ENCODE assay signal across 8 cellular contexts in the genomic region with DNA sequence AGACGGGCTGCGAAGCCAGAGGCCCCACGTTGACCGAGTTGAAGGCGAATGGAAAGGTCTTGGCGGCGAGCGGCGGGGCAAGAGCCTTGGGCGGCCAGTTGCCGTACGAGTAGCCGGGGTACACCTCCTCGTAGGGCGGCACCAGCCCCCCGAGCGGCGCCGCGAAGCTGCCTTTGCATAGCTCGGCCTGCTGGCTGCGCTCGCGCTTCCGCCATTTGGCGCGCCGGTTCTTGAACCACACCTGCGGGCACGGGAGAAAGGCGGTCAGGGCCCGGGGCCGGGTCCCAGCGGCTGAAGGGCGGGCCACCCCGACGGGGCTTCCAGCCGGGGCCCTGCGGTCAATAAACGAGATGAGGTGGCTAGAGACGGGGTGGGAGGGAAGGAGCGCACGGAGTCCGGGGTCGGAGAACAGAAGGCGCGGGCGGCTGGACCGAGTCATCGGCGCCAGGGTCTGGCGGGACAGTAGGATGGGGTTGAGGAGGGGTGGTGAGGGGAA. TPM values are rescaled to one million over a fixed set of nuclear protein-coding genes. Genes with fewer than 3 reads are reported as not detected.
DNase-seq lines count a peak whose midpoint lies in the region; FAIRE-seq and TF ChIP-seq lines count a peak whose summit lies in the region.

No MANE protein-coding gene starts in this region.

- peaks cover 5% of the 10 kb centered on the region in 2 experiments; a peak in 2 of 4 replicates for H3K9me3 ChIP-seq in H1 (ENCODE audit: insufficient read depth in 2 of 2, low read depth in 1 of 2, low read length in 1 of 2)
- H3K9me3 ChIP-seq in muscle layer of colon (ENCODE audit: low read length): no peaks in the 10 kb centered on the region
- H3K9me3 ChIP-seq in tibial nerve: no peaks in the 10 kb centered on the region

- H2AFZ ChIP-seq in H1 (ENCODE audit: low read length): no peak overlapping the region; the same call in 1 of the 2 replicates

- H3K27me3 Mint-ChIP-seq in HFFc6 (ENCODE audit: insufficient read depth): peaks cover 16% of the 10 kb centered on the region

- DNase-seq in AG09309 (ENCODE audit: low read depth) (no peak), HFFc6 (no peak), H1 (ENCODE audit: low read depth in 1 of 2, low spot score in 2 of 2) (peak in 1 of 2 experiments; percentile 84), tibial nerve (ENCODE audit: low spot score in 2 of 2) (no peak), C1 segment of cervical spinal cord (lab: John Stamatoyannopoulos, UW) (no peak), cerebellum (ENCODE audit: low spot score) (no peak)
- peak; percentile 39 to 40 for DNase-seq in activated CD4-positive, alpha-beta T cell treated with anti-CD3 and anti-CD28 coated beads for 4 hours

- peak overlapping the region; percentile 42 for H3K4me3 ChIP-seq in AG09309 (ENCODE audit: control insufficient read depth, low read depth, low read length)
- peak overlapping the region; percentile 33 to 67 (median 41) for H3K4me3 ChIP-seq in H1 (ENCODE audit: extremely low read depth in 1 of 4, insufficient read depth in 2 of 4, low read depth in 3 of 4, low read length in 4 of 4)
- H3K4me3 ChIP-seq in muscle layer of colon (ENCODE audit: low read depth in 1 of 2, low read length in 2 of 2): peak overlapping the region; percentile 26 to 45
- peak overlapping the region; percentile 20 to 49 (median 35) for H3K4me3 ChIP-seq in tibial nerve

- H3K79me2 ChIP-seq in H1 (ENCODE audit: control insufficient read depth in 1 of 2, insufficient read depth in 2 of 2, low read length in 2 of 2): no peaks in the 10 kb centered on the region

- peaks cover 2 to 12% of the 10 kb centered on the region in 2 experiments for H4K20me1 ChIP-seq in H1 (replicated peaks in 1 of 2; ENCODE audit: control insufficient read depth in 1 of 2, insufficient read depth in 2 of 2, low read length in 2 of 2)

- H4K8ac ChIP-seq in H1 (ENCODE audit: extremely low read depth, insufficient read depth, low read length): peak overlapping the region; percentile 58

- peaks cover 37 to 92% (median 79%) of the 10 kb centered on the region in 4 experiments for H3K27me3 ChIP-seq in H1 (replicated peaks in 1 of 4; ENCODE audit: control insufficient read depth in 3 of 4, extremely low read depth in 1 of 4, insufficient read depth in 3 of 4, low read length in 3 of 4)
- H3K27me3 ChIP-seq in muscle layer of colon (ENCODE audit: control insufficient read depth in 1 of 2, insufficient read depth in 2 of 2, low read length in 2 of 2): peaks cover 49 to 51% of the 10 kb centered on the region in 2 donors
- peaks cover 0 to 89% of the 10 kb centered on the region in 2 donors for H3K27me3 ChIP-seq in tibial nerve

- H4K5ac ChIP-seq in H1 (ENCODE audit: insufficient read length, low read depth, low read length): no peak overlapping the region

- H3K4me1 ChIP-seq in H1 (replicated peaks in 1 of 4; ENCODE audit: control insufficient read depth in 3 of 4, insufficient read depth in 4 of 4, low read length in 3 of 4) (peaks cover 0 to 16% (median 1%) of the 10 kb centered on the region in 4 experiments; a peak in 3 of 7 replicates), muscle layer of colon (ENCODE audit: insufficient read depth, low read length) (peaks cover 21% of the 10 kb centered on the region), tibial nerve (peaks cover 0 to 35% (median 22%) of the 10 kb centered on the region in 4 donors)

- CTCF ChIA-PET in H1 (lab: Charles Lee; ENCODE audit: partially characterized antibody): interaction anchor here (0.5 to 24.6 kb wide), 46 partner anchors 9 to 402 kb away, joined by 3 to 862 read pairs (median 8); a partner anchor contains a TSS

- no peak overlapping the region for H3K4ac ChIP-seq in H1 (replicated peaks; ENCODE audit: insufficient read length, low read depth, low read length)

- H3K4me2 ChIP-seq in H1 (ENCODE audit: insufficient read depth in 1 of 2, low read depth in 2 of 2, low read length in 2 of 2): peak overlapping the region; percentile 7 to 88

- no peak overlapping the region for H3K18ac ChIP-seq in H1 (ENCODE audit: extremely low read depth, low read length)

- no peak for FAIRE-seq in H1 (lab: Jason Lieb, UNC)

- no peak overlapping the region for H2BK20ac ChIP-seq in H1 (ENCODE audit: low read length)

- H3K79me1 ChIP-seq in H1 (ENCODE audit: low read depth, low read length): no peaks in the 10 kb centered on the region

- no peak overlapping the region for H3K27ac Mint-ChIP-seq in HFFc6

- peak overlapping the region; percentile 83; the same call in 1 of the 2 replicates for H3K4me3 Mint-ChIP-seq in HFFc6

- peaks cover 28% of the 10 kb centered on the region for H3K4me1 Mint-ChIP-seq in HFFc6 (ENCODE audit: low read depth)

- no peak overlapping the region for H2BK12ac ChIP-seq in H1 (ENCODE audit: low read depth, low read length)

- H3K9ac ChIP-seq in H1 (replicated peaks in 1 of 4; ENCODE audit: extremely low read depth in 1 of 4, low read depth in 3 of 4, low read length in 3 of 4) (no peak overlapping the region), muscle layer of colon (ENCODE audit: low read length) (no peak overlapping the region)

- POLR2A ChIA-PET in H1 (lab: Charles Lee; ENCODE audit: partially characterized antibody): interaction anchor here (0.6 to 3.1 kb wide), 13 partner anchors 10 to 191 kb away, joined by 3 to 15 read pairs (median 4); a partner anchor contains a TSS

- 1% methylated on average over 22 of the region's 52 CpGs; no CpG with 5 or more reads in 1 of the 2 experiments for WGBS in H1 (ENCODE audit: extremely low coverage in 1 of 2, insufficient coverage in 1 of 2, insufficient read length in 1 of 2, insufficient replicate concordance in 2 of 2, low coverage in 1 of 2, low lambda C conversion rate in 2 of 2, missing lambda C conversion rate in 1 of 2), 2 experiments
- WGBS in tibial nerve, 2 donors: 1% methylated on average over 27 to 43 of the region's 52 CpGs

- no peaks in the 10 kb centered on the region for H3K36me3 Mint-ChIP-seq in HFFc6 (ENCODE audit: low read depth)

- H2AK5ac ChIP-seq in H1 (ENCODE audit: low read depth, low read length): no peak overlapping the region

- TF ChIP-seq CTCF in AG09309 (IDR thresholded peaks at IDR 0.05; ENCODE audit: control insufficient read depth, insufficient read depth, low read depth, low read length, missing control alignments) (peak; percentile 37), HFFc6 (IDR thresholded peaks at IDR 0.05) (no peak), H1 (IDR thresholded peaks at IDR 0.05; ENCODE audit: control extremely low read depth in 1 of 3, insufficient read depth in 1 of 3, low read depth in 1 of 3, low read length in 3 of 3) (peak; percentile 46 to 66 (median 56)), tibial nerve (IDR thresholded peaks at IDR 0.05) (peak in 3 of 5 experiments; percentile 9 to 30 (median 23))

- no peak for TF ChIP-seq POLR2A in H1 (IDR thresholded peaks at IDR 0.05; ENCODE audit: control extremely low read depth in 1 of 2, low read depth in 2 of 2, low read length in 2 of 2)
- TF ChIP-seq POLR2A in tibial nerve (IDR thresholded peaks at IDR 0.05): no peak

- H3K14ac ChIP-seq in H1 (ENCODE audit: insufficient read length): no peak overlapping the region

- no peak overlapping the region for H3K56ac ChIP-seq in H1 (replicated peaks; ENCODE audit: insufficient read length, low read depth, low read length)

- no peak overlapping the region for H4K91ac ChIP-seq in H1 (replicated peaks; ENCODE audit: insufficient read length, low read length)

- H3K9me3 Mint-ChIP-seq in HFFc6: no peaks in the 10 kb centered on the region

- H2BK120ac ChIP-seq in H1 (replicated peaks; ENCODE audit: low read depth, low read length): no peak overlapping the region

- H3K23me2 ChIP-seq in H1 (ENCODE audit: low read depth, low read length): peaks cover 9% of the 10 kb centered on the region; the same call in 1 of the 2 replicates

- H3K27ac ChIP-seq in H1 (ENCODE audit: low read depth, low read length): no peak overlapping the region
- H3K27ac ChIP-seq in muscle layer of colon (ENCODE audit: low read depth, low read length): no peak overlapping the region
- no peak overlapping the region for H3K27ac ChIP-seq in tibial nerve

- H2BK15ac ChIP-seq in H1 (ENCODE audit: low read length): no peak overlapping the region

- no peak for TF ChIP-seq EP300 in H1 (IDR thresholded peaks at IDR 0.05; ENCODE audit: borderline replicate concordance in 1 of 2, low read depth in 2 of 2, low read length in 2 of 2)
- TF ChIP-seq EP300 in tibial nerve (IDR thresholded peaks at IDR 0.05): no peak

- H2BK5ac ChIP-seq in H1 (ENCODE audit: low read depth, low read length): no peak overlapping the region

- no peaks in the 10 kb centered on the region for H3K36me3 ChIP-seq in H1 (ENCODE audit: control insufficient read depth in 2 of 4, insufficient read depth in 4 of 4, low read length in 3 of 4)
- H3K36me3 ChIP-seq in muscle layer of colon (ENCODE audit: insufficient read depth, low read length): no peaks in the 10 kb centered on the region
- H3K36me3 ChIP-seq in tibial nerve: no peaks in the 10 kb centered on the region

- TF ChIP-seq RAD21 in H1 (IDR thresholded peaks at IDR 0.05 in 1 of 2, conservative IDR thresholded peaks at IDR 0.05 in 1 of 2; ENCODE audit: low read depth in 2 of 2, low read length in 2 of 2): peak; percentile 36 to 54; a peak in 3 of 4 replicates

- H3K23ac ChIP-seq in H1 (ENCODE audit: insufficient read length): no peak overlapping the region

RNA-seq across cellular contexts. Expression of a gene that starts 4.8 kb away (rescaled TPM):
- under 1 TPM in 4 of 6 experiments, not detected in 2; 0.11 to 0.21 (median 0.16) TPM for total RNA-seq in HFFc6 (2021; fragmentation: NEBNext Ultra II Directional; extraction: Animal tissue kit (Norgen Biotek cat#: 25700))
- total RNA-seq in H1 (2021; fragmentation: NEBNext Ultra II Directional; extraction: Animal tissue kit (Norgen Biotek cat#: 25700)): 0.31 TPM in 1 of 2 replicates, not detected in the other
- polyA plus RNA-seq in H1 (2011; rRNA removed): 0.19 and 0.27 TPM in 2 replicates
- polyA plus RNA-seq in H1 (2011; cell fraction: cytosol; rRNA removed): 0.30 TPM
- polyA plus RNA-seq in H1 (2011; cell fraction: nucleus; rRNA removed): 0.13 TPM
- 0.13 to 0.27 TPM (median 0.19 TPM) in 3 of 4 replicates, not detected in the other for polyA plus RNA-seq in H1 (2012, experiment 1 of 2)
- not detected for polyA plus RNA-seq in H1 (2012, experiment 2 of 2)
- polyA plus RNA-seq in H1 (2013, experiment 1 of 2): 0.22 TPM
- 0.22 TPM for polyA plus RNA-seq in H1 (2013, experiment 2 of 2)
- polyA minus RNA-seq in H1 (2011; rRNA and poly(A)+ RNA removed): 0.32 TPM in 1 of 2 replicates, not detected in the other
- not detected for polyA minus RNA-seq in H1 (2011; cell fraction: cytosol; rRNA and poly(A)+ RNA removed)
- 0.60 TPM for polyA minus RNA-seq in H1 (2011; cell fraction: nucleus; rRNA and poly(A)+ RNA removed)
- total RNA-seq in tibial nerve (not detected), cerebellum (0.18 TPM)

RNA-seq across cellular contexts. Expression of a gene that starts 10.4 kb away (rescaled TPM):
- total RNA-seq in HFFc6 (2021; fragmentation: NEBNext Ultra II Directional; extraction: Animal tissue kit (Norgen Biotek cat#: 25700)): under 1 TPM in 1 of 6 experiments, not detected in 5; 0.14 TPM
- 0.41 and 0.54 TPM in 2 replicates for total RNA-seq in H1 (2021; fragmentation: NEBNext Ultra II Directional; extraction: Animal tissue kit (Norgen Biotek cat#: 25700))
- 0.18 and 0.22 TPM in 2 replicates for polyA plus RNA-seq in H1 (2011; rRNA removed)
- polyA plus RNA-seq in H1 (2011; cell fraction: cytosol; rRNA removed): 0.18 TPM
- 0.09 TPM for polyA plus RNA-seq in H1 (2011; cell fraction: nucleus; rRNA removed)
- 0.11 to 0.21 TPM (median 0.17 TPM) in 3 of 4 replicates, not detected in the other for polyA plus RNA-seq in H1 (2012, experiment 1 of 2)
- polyA plus RNA-seq in H1 (2012, experiment 2 of 2): not detected
- 0.24 TPM for polyA plus RNA-seq in H1 (2013, experiment 1 of 2)
- polyA plus RNA-seq in H1 (2013, experiment 2 of 2): 0.20 TPM
- polyA minus RNA-seq in H1 (2011; rRNA and poly(A)+ RNA removed): not detected in 2 replicates
- polyA minus RNA-seq in H1 (2011; cell fraction: cytosol; rRNA and poly(A)+ RNA removed): not detected
- not detected for polyA minus RNA-seq in H1 (2011; cell fraction: nucleus; rRNA and poly(A)+ RNA removed)
- total RNA-seq in tibial nerve: not detected
- not detected for total RNA-seq in cerebellum

RNA-seq across cellular contexts. Expression of a gene that starts 14.4 kb away (rescaled TPM):
- 10 to 100 TPM; 67.2 to 83.6 (median 74.2) TPM for total RNA-seq in HFFc6 (2021; fragmentation: NEBNext Ultra II Directional; extraction: Animal tissue kit (Norgen Biotek cat#: 25700))
- total RNA-seq in H1 (2021; fragmentation: NEBNext Ultra II Directional; extraction: Animal tissue kit (Norgen Biotek cat#: 25700)): 24.4 and 25.5 TPM in 2 replicates
- polyA plus RNA-seq in H1 (2011; rRNA removed): 11.0 and 16.3 TPM in 2 replicates
- 9.0 TPM for polyA plus RNA-seq in H1 (2011; cell fraction: cytosol; rRNA removed)
- polyA plus RNA-seq in H1 (2011; cell fraction: nucleus; rRNA removed): 29.0 TPM
- polyA plus RNA-seq in H1 (2012, experiment 1 of 2): 18.5 to 21.7 TPM (median 19.9 TPM) in 4 replicates
- polyA plus RNA-seq in H1 (2012, experiment 2 of 2): 8.4 TPM
- 11.0 TPM for polyA plus RNA-seq in H1 (2013, experiment 1 of 2)
- 9.6 TPM for polyA plus RNA-seq in H1 (2013, experiment 2 of 2)
- 39.8 and 41.2 TPM in 2 replicates for polyA minus RNA-seq in H1 (2011; rRNA and poly(A)+ RNA removed)
- 21.5 TPM for polyA minus RNA-seq in H1 (2011; cell fraction: cytosol; rRNA and poly(A)+ RNA removed)
- polyA minus RNA-seq in H1 (2011; cell fraction: nucleus; rRNA and poly(A)+ RNA removed): 26.0 TPM
- total RNA-seq in tibial nerve (10 to 100 TPM; 31.0 to 38.0 (median 36.1) TPM), cerebellum (26.0 TPM)

Comparison
In these comparisons a context has a peak if more than half of its experiments do, and no peak if none do; other contexts are left out.
1. DNase-seq: peak in activated CD4-positive, alpha-beta T cell treated with anti-CD3 and anti-CD28 coated beads for 4 hours (2 of 2); none in AG09309 (single experiment), HFFc6 (single experiment), tibial nerve (0 of 2), C1 segment of cervical spinal cord (0 of 14) and cerebellum (single experiment).
2. Peak in every context shown above with its lines, with median percentiles within 50 percentile points of each other: H3K4me3 ChIP-seq.